In the genomic region with DNA sequence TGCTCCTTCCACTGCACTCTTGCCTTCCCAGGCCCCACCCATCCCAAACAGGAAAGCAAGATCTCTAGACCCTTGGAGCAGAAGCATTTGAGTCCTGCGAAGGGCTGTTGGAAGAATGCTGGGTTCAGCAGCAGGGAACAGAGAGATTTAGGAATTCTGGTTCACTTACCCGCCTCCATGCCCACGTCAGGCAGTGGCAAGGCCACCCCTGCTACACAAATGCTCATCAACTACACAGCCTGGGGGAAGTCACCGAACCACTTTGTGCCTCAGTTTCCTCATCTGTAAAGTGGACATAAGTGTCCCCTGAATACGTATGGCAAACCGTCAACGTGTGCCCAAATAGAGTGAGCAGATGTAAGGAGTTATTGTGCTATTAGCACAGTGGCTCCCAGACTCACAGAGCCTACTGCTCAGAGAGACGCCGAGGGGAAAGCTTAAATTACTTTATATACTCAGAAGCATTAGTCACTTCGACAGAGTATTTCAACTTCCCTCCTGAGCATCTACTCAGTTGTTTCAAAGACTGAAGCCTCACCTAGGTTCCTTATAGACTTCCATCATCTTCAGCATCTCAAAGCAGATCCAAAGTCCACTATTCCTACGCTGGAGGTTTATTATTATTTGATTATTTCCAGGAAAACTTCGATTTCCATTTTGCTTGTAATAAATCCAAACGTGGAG, we compare ENCODE assay signal across 9 cellular contexts. TPM values are rescaled to one million over a fixed set of nuclear protein-coding genes. Genes with fewer than 3 reads are reported as not detected.
A peak's percentile ranks its signal among the peaks of the same experiment; 100 is the strongest.
DNase-seq lines count a peak whose midpoint lies in the region; ATAC-seq and TF ChIP-seq lines count a peak whose summit lies in the region.
"Had no signal": no experiment of that assay in that cellular context is flagged by ENCODE, and none has a peak within 500 bp of the region (broad histone marks: within the 10 kb centered on the region; RNA-seq: fewer than 3 reads in every experiment).

No MANE protein-coding gene starts in this region.

- peaks cover 2 to 18% of the 10 kb centered on the region in 2 donors for H3K27me3 Mint-ChIP-seq in CD8-positive, alpha-beta memory T cell
- no peaks in the 10 kb centered on the region for H3K27me3 Mint-ChIP-seq in neural progenitor cell (ENCODE audit: insufficient read depth, low read depth)

- peaks cover 7% of the 10 kb centered on the region for H4K20me1 ChIP-seq in neural progenitor cell (ENCODE audit: low read depth)

- no peak for ATAC-seq in GM21390 (IDR thresholded peaks at IDR 0.05; ENCODE audit: unreplicated experiment)

- H3K27ac Mint-ChIP-seq in CD8-positive, alpha-beta memory T cell = peak overlapping the region in 1 of 8 donors; percentile 47
- no peak overlapping the region for H3K27ac Mint-ChIP-seq in neural progenitor cell

- H3K4me2 ChIP-seq in neural progenitor cell = peak overlapping the region; percentile 98

- H3K79me2 ChIP-seq in neural progenitor cell (ENCODE audit: low read depth) = no peaks in the 10 kb centered on the region

- TF ChIP-seq CTCF in neural progenitor cell (IDR thresholded peaks at IDR 0.05) = no peak

- peak overlapping the region; percentile 97 for H2AFZ ChIP-seq in neural progenitor cell (replicated peaks)

- H3K9ac ChIP-seq in duodenal mucosa (ENCODE audit: low read depth in 1 of 2, low read length in 2 of 2) (peak overlapping the region; percentile 26 to 35), neural progenitor cell (no peak overlapping the region)

- H3K4me3 ChIP-seq in CD8-positive, alpha-beta memory T cell (ENCODE audit: low read length) = no peak overlapping the region
- H3K4me3 ChIP-seq in MG63 (peak overlapping the region; percentile 58), duodenal mucosa (ENCODE audit: low read depth in 1 of 2, low read length in 2 of 2) (peak overlapping the region; percentile 51 to 66), neural progenitor cell (peak overlapping the region; percentile 87)

- CTCF ChIA-PET in CD8-positive, alpha-beta memory T cell (lab: Charles Lee) = no interaction called here

- H3K4me1 Mint-ChIP-seq in CD8-positive, alpha-beta memory T cell = peaks cover 4 to 8% (median 5%) of the 10 kb centered on the region in 3 donors
- H3K4me1 Mint-ChIP-seq in neural progenitor cell = peaks cover 3% of the 10 kb centered on the region

- peaks cover 18% of the 10 kb centered on the region for H3K27me3 ChIP-seq in CD8-positive, alpha-beta memory T cell (ENCODE audit: insufficient read depth, low read length, poor library complexity, severe bottlenecking)
- H3K27me3 ChIP-seq in MG63 (no peaks in the 10 kb centered on the region), duodenal mucosa (ENCODE audit: control insufficient read depth in 1 of 2, insufficient read depth in 2 of 2, low read length in 2 of 2) (peaks cover 3 to 14% of the 10 kb centered on the region in 2 donors), neural progenitor cell (peaks cover 44% of the 10 kb centered on the region)

- H3K4me3 Mint-ChIP-seq in CD8-positive, alpha-beta memory T cell = peak overlapping the region in 6 of 7 donors; percentile 48 to 77 (median 71)
- no peak overlapping the region for H3K4me3 Mint-ChIP-seq in neural progenitor cell

- POLR2A ChIA-PET in CD8-positive, alpha-beta memory T cell (lab: Charles Lee) = no interaction called here

- H3F3A ChIP-seq in neural progenitor cell (ENCODE audit: low read depth) = peaks cover 12% of the 10 kb centered on the region

- H3K27ac ChIP-seq in CD8-positive, alpha-beta memory T cell (ENCODE audit: low read depth, low read length) = no peak overlapping the region
- H3K27ac ChIP-seq in duodenal mucosa (ENCODE audit: low read depth, low read length) (no peak overlapping the region), neural progenitor cell (no peak overlapping the region)

- H3K9me3 ChIP-seq in CD8-positive, alpha-beta memory T cell (ENCODE audit: low read length) = no peaks in the 10 kb centered on the region
- H3K9me3 ChIP-seq in MG63 (no peaks in the 10 kb centered on the region), duodenal mucosa (ENCODE audit: control insufficient read depth in 1 of 2, low read length in 2 of 2) (no peaks in the 10 kb centered on the region), neural progenitor cell (ENCODE audit: low read depth) (no peaks in the 10 kb centered on the region)

- no peak for DNase-seq in CD8-positive, alpha-beta memory T cell
- DNase-seq in MG63 = no peak
- no peak for DNase-seq in neural progenitor cell (ENCODE audit: low spot score)
- DNase-seq in HuH-7.5 (ENCODE audit: low spot score) = no peak
- no peak for DNase-seq in activated CD4-positive, alpha-beta T cell treated with anti-CD3 and anti-CD28 coated beads, Interleukin-2, amount 50 U/mL, for 1 hour
- DNase-seq in activated effector memory CD4-positive, alpha-beta T cell treated with anti-CD3 and anti-CD28 coated beads, Interleukin-2, amount 50 U/mL, for 16 hours = no peak
- DNase-seq: IMR-90 had no signal

- no peaks in the 10 kb centered on the region for H3K9me3 Mint-ChIP-seq in CD8-positive, alpha-beta memory T cell
- H3K9me3 Mint-ChIP-seq in neural progenitor cell = no peaks in the 10 kb centered on the region

- H3K36me3 Mint-ChIP-seq in CD8-positive, alpha-beta memory T cell = no peaks in the 10 kb centered on the region
- no peaks in the 10 kb centered on the region for H3K36me3 Mint-ChIP-seq in neural progenitor cell

- no peaks in the 10 kb centered on the region for H3K36me3 ChIP-seq in CD8-positive, alpha-beta memory T cell (ENCODE audit: insufficient read depth, low read length)
- no peaks in the 10 kb centered on the region for H3K36me3 ChIP-seq in MG63
- no peaks in the 10 kb centered on the region for H3K36me3 ChIP-seq in duodenal mucosa (ENCODE audit: control insufficient read depth in 1 of 2, insufficient read depth in 2 of 2, low read length in 2 of 2)
- no peaks in the 10 kb centered on the region for H3K36me3 ChIP-seq in neural progenitor cell

- H3K4me1 ChIP-seq in CD8-positive, alpha-beta memory T cell (ENCODE audit: insufficient read depth, low read length) = no peaks in the 10 kb centered on the region
- H3K4me1 ChIP-seq in duodenal mucosa (ENCODE audit: control insufficient read depth in 1 of 2, insufficient read depth in 2 of 2, low read length in 2 of 2) = peaks cover 0 to 9% of the 10 kb centered on the region in 2 donors
- peaks cover 4% of the 10 kb centered on the region for H3K4me1 ChIP-seq in neural progenitor cell

RNA-seq across cellular contexts. Expression of gene HOMER2, which starts 0.9 kb away (rescaled TPM):
- 10 to 100 TPM; 13.6 to 14.1 TPM for total RNA-seq in CD8-positive, alpha-beta memory T cell
- 1.6 TPM for polyA plus RNA-seq in CD8-positive, alpha-beta memory T cell
- 19.6 and 19.7 TPM in 2 replicates for total RNA-seq in MG63 (2014; rRNA removed; shearing (Covaris generic); ENCODE audit: low replicate concordance)
- 25.4 and 259 TPM in 2 replicates for total RNA-seq in neural progenitor cell (ENCODE audit: low replicate concordance)

RNA-seq across cellular contexts. Expression of gene RAMAC, which starts 34.4 kb away (rescaled TPM):
- 10 to 100 TPM; 27.7 to 29.6 TPM for total RNA-seq in CD8-positive, alpha-beta memory T cell
- polyA plus RNA-seq in CD8-positive, alpha-beta memory T cell = 32.8 TPM
- total RNA-seq in MG63 (2014; rRNA removed; shearing (Covaris generic); ENCODE audit: low replicate concordance) = 25.1 and 28.5 TPM in 2 replicates
- 37.2 and 50.6 TPM in 2 replicates for total RNA-seq in neural progenitor cell (ENCODE audit: low replicate concordance)

RNA-seq across cellular contexts. Expression of gene C15orf40, which starts 59.8 kb away (rescaled TPM):
- total RNA-seq in CD8-positive, alpha-beta memory T cell = 10 to 100 TPM; 34.2 to 36.6 TPM
- polyA plus RNA-seq in CD8-positive, alpha-beta memory T cell = 58.1 TPM
- total RNA-seq in MG63 (2014; rRNA removed; shearing (Covaris generic); ENCODE audit: low replicate concordance) = 7.9 and 41.4 TPM in 2 replicates
- total RNA-seq in neural progenitor cell (ENCODE audit: low replicate concordance) = 8.1 and 12.2 TPM in 2 replicates
